ENCODE assay signal across 1 cellular context in genomic region chr20:43535370-43536004, GRCh38.
TF ChIP-seq lines count a peak whose summit lies in the region.

No MANE protein-coding gene starts in this region.

TF ChIP-seq in HepG2, 621 proteins besides CTCF, POLR2A, EP300 and RAD21:
- TF ChIP-seq PHF21A (CRISPR knock-in tag; IDR thresholded peaks at IDR 0.05), result 0 out of 2 replicates have a peak, but pooled peaks have one; percentile 32
- TF ChIP-seq ZNF407 (CRISPR knock-in tag; IDR thresholded peaks at IDR 0.05; ENCODE audit: not compliant biosample characterization), result peak; percentile 8
- TF ChIP-seq MTA1 (CRISPR knock-in tag; IDR thresholded peaks at IDR 0.05; ENCODE audit: borderline replicate concordance), result 0 out of 2 replicates have a peak, but pooled peaks have one; percentile 4
- no peak for TF ChIP-seq GMEB1 (CRISPR knock-in tag; IDR thresholded peaks at IDR 0.05; ENCODE audit: borderline replicate concordance)
- no peak for TF ChIP-seq SIX4 (CRISPR knock-in tag; IDR thresholded peaks at IDR 0.05)
- no peak for TF ChIP-seq REST (IDR thresholded peaks at IDR 0.05; ENCODE audit: borderline replicate concordance in 1 of 2, low read depth in 1 of 2, low read length in 2 of 2)
- TF ChIP-seq MED8 (CRISPR knock-in tag; IDR thresholded peaks at IDR 0.05; ENCODE audit: insufficient replicate concordance), result peak; percentile 35
- TF ChIP-seq ZNF629 (CRISPR knock-in tag; conservative IDR thresholded peaks at IDR 0.05), result no peak
- TF ChIP-seq ZUFSP (CRISPR knock-in tag; IDR thresholded peaks at IDR 0.05; ENCODE audit: borderline replicate concordance), result no peak
- no peak for TF ChIP-seq DMTF1 (CRISPR knock-in tag; IDR thresholded peaks at IDR 0.05)
- TF ChIP-seq ELF3 (CRISPR knock-in tag; IDR thresholded peaks at IDR 0.05), result 0 out of 2 replicates have a peak, but pooled peaks have one; percentile 14
- no peak for TF ChIP-seq ZNF253 (CRISPR knock-in tag; IDR thresholded peaks at IDR 0.05; ENCODE audit: borderline replicate concordance)
- TF ChIP-seq TEF (CRISPR knock-in tag; IDR thresholded peaks at IDR 0.05), result no peak
- TF ChIP-seq ZNF687 (CRISPR knock-in tag; IDR thresholded peaks at IDR 0.05), result no peak
